ENCODE assay signal across 12 cellular contexts in the genomic region with DNA sequence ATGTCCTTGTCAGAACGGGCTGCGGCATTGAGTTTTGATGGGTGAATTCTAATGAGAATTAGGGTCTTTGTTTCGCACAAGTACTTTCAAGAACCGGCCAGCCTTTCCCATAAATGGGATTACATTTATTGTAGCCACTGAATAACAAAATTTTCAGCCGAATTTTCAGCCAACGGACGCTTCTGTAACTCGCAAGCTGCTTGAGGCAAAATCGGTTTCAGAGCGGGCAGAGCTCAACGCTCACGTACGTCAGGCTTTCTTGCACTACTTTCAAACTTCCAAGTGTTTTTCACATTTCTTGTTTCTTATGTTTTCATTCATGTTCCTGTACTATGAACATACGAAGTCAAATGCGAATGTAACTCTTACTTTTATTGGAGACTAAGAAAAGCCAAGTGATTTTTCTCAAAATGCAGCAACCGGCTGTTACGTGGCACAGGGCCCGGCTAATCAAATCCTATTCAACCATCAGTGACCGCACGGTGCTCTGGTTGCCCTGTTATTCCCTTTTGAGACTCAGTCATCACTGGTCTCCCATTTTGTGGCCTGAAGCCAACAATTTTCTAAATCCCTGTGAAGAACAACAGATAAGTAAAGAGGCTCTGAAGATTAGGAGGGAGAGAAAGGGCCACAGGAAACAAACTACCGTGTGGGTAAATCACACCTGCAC.
A peak's percentile ranks its signal among the peaks of the same experiment; 100 is the strongest.
DNase-seq lines count a peak whose midpoint lies in the region; ATAC-seq, FAIRE-seq and TF ChIP-seq lines count a peak whose summit lies in the region.
"Had no signal": no experiment of that assay in that cellular context is flagged by ENCODE, and none has a peak within 500 bp of the region (broad histone marks: within the 10 kb centered on the region; RNA-seq: fewer than 3 reads in every experiment).

No MANE protein-coding gene starts in this region.

- no peaks in the 10 kb centered on the region for H3K9me1 ChIP-seq in keratinocyte (ENCODE audit: control insufficient read depth, extremely low read depth, insufficient read depth, low read length)

- peak overlapping the region; percentile 92 for H3K4me2 ChIP-seq in astrocyte (ENCODE audit: low read length)
- peak overlapping the region; percentile 61 for H3K4me2 ChIP-seq in keratinocyte (ENCODE audit: control insufficient read depth, extremely low read depth, insufficient read depth, low read depth, low read length)

- H3K9ac ChIP-seq in astrocyte (ENCODE audit: low read length) (peak overlapping the region; percentile 58), keratinocyte (ENCODE audit: control insufficient read depth, extremely low read depth, insufficient read depth, low read length) (no peak overlapping the region)

- no peak for ATAC-seq in activated T-cell treated with anti-CD3 and anti-CD28 coated beads, Interleukin-2, amount 50 U/mL, for 4 hours
- ATAC-seq in HG02798 (IDR thresholded peaks at IDR 0.05; ENCODE audit: poor library complexity, unreplicated experiment): no peak
- no peak for ATAC-seq in HG02840 (IDR thresholded peaks at IDR 0.05; ENCODE audit: low FRiP score, unreplicated experiment)

- H3K27me3 Mint-ChIP-seq in activated T-cell treated with anti-CD3 and anti-CD28 coated beads, Interleukin-2, amount 50 U/mL, for 4 hours (ENCODE audit: low read depth): peaks cover 30% of the 10 kb centered on the region
- peaks cover 16% of the 10 kb centered on the region for H3K27me3 Mint-ChIP-seq in astrocyte (ENCODE audit: low read depth, unreplicated experiment)

- H2AFZ ChIP-seq in astrocyte (ENCODE audit: low read depth, low read length): peak overlapping the region; percentile 55
- H2AFZ ChIP-seq in keratinocyte (ENCODE audit: control insufficient read depth, low read length): no peak overlapping the region

- FAIRE-seq in astrocyte (lab: Jason Lieb, UNC) (no peak), keratinocyte (lab: Jason Lieb, UNC) (no peak)

- H3K27me3 ChIP-seq in astrocyte (ENCODE audit: insufficient read depth, low read length) (no peaks in the 10 kb centered on the region), keratinocyte (ENCODE audit: control insufficient read depth, extremely low read depth, insufficient read depth, low read length) (no peaks in the 10 kb centered on the region)

- H3K9me3 ChIP-seq in astrocyte (ENCODE audit: insufficient read depth, low read depth, low read length) (no peaks in the 10 kb centered on the region), keratinocyte (ENCODE audit: control insufficient read depth, low read depth, low read length) (no peaks in the 10 kb centered on the region)

- H3K27ac ChIP-seq in astrocyte (ENCODE audit: low read depth, low read length) (no peak overlapping the region), keratinocyte (ENCODE audit: control insufficient read depth, insufficient read depth, low read length) (no peak overlapping the region), substantia nigra (ENCODE audit: low read depth, low read length, poor library complexity, severe bottlenecking) (peak overlapping the region; percentile 23)
- H3K27ac ChIP-seq: epithelial cell of prostate, VCaP had no signal

- dilution Hi-C loops in keratinocyte (cut with MboI; ENCODE audit: extremely low pct_ligation_motif_present, low sequenced_read_pairs): no loop called here

- no peaks in the 10 kb centered on the region for H3K9me3 Mint-ChIP-seq in activated T-cell treated with anti-CD3 and anti-CD28 coated beads, Interleukin-2, amount 50 U/mL, for 4 hours
- H3K9me3 Mint-ChIP-seq in astrocyte (ENCODE audit: unreplicated experiment): no peaks in the 10 kb centered on the region
- H3K9me3 Mint-ChIP-seq: CD4-positive, alpha-beta memory T cell had no signal

- H3K79me2 ChIP-seq in astrocyte (ENCODE audit: insufficient read depth, low read length) (no peaks in the 10 kb centered on the region), keratinocyte (ENCODE audit: control insufficient read depth, insufficient read depth, low read length) (no peaks in the 10 kb centered on the region)

- H3K4me3 ChIP-seq in astrocyte (ENCODE audit: insufficient read depth, low read depth, low read length) (peak overlapping the region; percentile 65), keratinocyte (ENCODE audit: control insufficient read depth in 2 of 3, extremely low read depth in 1 of 3, insufficient read depth in 2 of 3, low read depth in 1 of 3, low read length in 3 of 3) (peak overlapping the region in 1 of 3 experiments; percentile 31)

- peak overlapping the region; percentile 5 for H3K27ac Mint-ChIP-seq in astrocyte (ENCODE audit: unreplicated experiment)

- peaks cover 8% of the 10 kb centered on the region for H3K4me1 Mint-ChIP-seq in activated T-cell treated with anti-CD3 and anti-CD28 coated beads, Interleukin-2, amount 50 U/mL, for 4 hours (ENCODE audit: low read depth)
- H3K4me1 Mint-ChIP-seq in astrocyte (ENCODE audit: low read depth, unreplicated experiment): peaks cover 17% of the 10 kb centered on the region

- no peaks in the 10 kb centered on the region for H4K20me1 ChIP-seq in astrocyte (ENCODE audit: insufficient read depth, low read length)
- H4K20me1 ChIP-seq in keratinocyte (ENCODE audit: control insufficient read depth, extremely low read depth, insufficient read depth, low read length): no peaks in the 10 kb centered on the region

- no peak for DNase-seq in activated T-cell treated with anti-CD3 and anti-CD28 coated beads, Interleukin-2, amount 50 U/mL, for 4 hours
- no peak for DNase-seq in activated T-cell treated with anti-CD3 and anti-CD28 coated beads, Interleukin-2, amount 50 U/mL, for 48 hours
- DNase-seq in astrocyte (ENCODE audit: low read depth) (peak; percentile 28), keratinocyte (ENCODE audit: low read depth, low spot score) (no peak), substantia nigra (lab: John Stamatoyannopoulos, UW) (peak in 2 of 49 donors; percentile 3 to 8), amniotic stem cell (lab: John Stamatoyannopoulos, UW) (no peak)
- DNase-seq: NCI-H345 had no signal

- H3K36me3 ChIP-seq in astrocyte (ENCODE audit: insufficient read depth, low read length) (no peaks in the 10 kb centered on the region), keratinocyte (ENCODE audit: control insufficient read depth in 2 of 2, extremely low read depth in 1 of 2, insufficient read depth in 2 of 2, low read length in 2 of 2) (no peaks in the 10 kb centered on the region)

- no peaks in the 10 kb centered on the region for H3K36me3 Mint-ChIP-seq in activated T-cell treated with anti-CD3 and anti-CD28 coated beads, Interleukin-2, amount 50 U/mL, for 4 hours (ENCODE audit: insufficient read depth)
- no peaks in the 10 kb centered on the region for H3K36me3 Mint-ChIP-seq in astrocyte (ENCODE audit: low read depth, unreplicated experiment)
- H3K36me3 Mint-ChIP-seq: CD4-positive, alpha-beta memory T cell had no signal

- peak overlapping the region; percentile 29 for H3K4me3 Mint-ChIP-seq in activated T-cell treated with anti-CD3 and anti-CD28 coated beads, Interleukin-2, amount 50 U/mL, for 4 hours
- peak overlapping the region; percentile 17 for H3K4me3 Mint-ChIP-seq in astrocyte (ENCODE audit: unreplicated experiment)

- TF ChIP-seq CTCF in astrocyte (IDR thresholded peaks at IDR 0.05; ENCODE audit: insufficient read depth, low read depth, low read length) (no peak), keratinocyte (optimal IDR thresholded peaks at IDR 0.05 in 1 of 3, IDR thresholded peaks at IDR 0.05 in 1 of 3, conservative IDR thresholded peaks at IDR 0.05 in 1 of 3; ENCODE audit: extremely low read depth in 1 of 3, insufficient read depth in 2 of 3, low read length in 3 of 3) (no peak)

- peaks cover 3% of the 10 kb centered on the region for H3K4me1 ChIP-seq in astrocyte (ENCODE audit: insufficient read depth, low read length)
- H3K4me1 ChIP-seq in keratinocyte (ENCODE audit: control insufficient read depth, extremely low read depth, insufficient read depth, low read length): peaks cover 4% of the 10 kb centered on the region
